19 cellular contexts compared by ENCODE assay signal in the genomic region with DNA sequence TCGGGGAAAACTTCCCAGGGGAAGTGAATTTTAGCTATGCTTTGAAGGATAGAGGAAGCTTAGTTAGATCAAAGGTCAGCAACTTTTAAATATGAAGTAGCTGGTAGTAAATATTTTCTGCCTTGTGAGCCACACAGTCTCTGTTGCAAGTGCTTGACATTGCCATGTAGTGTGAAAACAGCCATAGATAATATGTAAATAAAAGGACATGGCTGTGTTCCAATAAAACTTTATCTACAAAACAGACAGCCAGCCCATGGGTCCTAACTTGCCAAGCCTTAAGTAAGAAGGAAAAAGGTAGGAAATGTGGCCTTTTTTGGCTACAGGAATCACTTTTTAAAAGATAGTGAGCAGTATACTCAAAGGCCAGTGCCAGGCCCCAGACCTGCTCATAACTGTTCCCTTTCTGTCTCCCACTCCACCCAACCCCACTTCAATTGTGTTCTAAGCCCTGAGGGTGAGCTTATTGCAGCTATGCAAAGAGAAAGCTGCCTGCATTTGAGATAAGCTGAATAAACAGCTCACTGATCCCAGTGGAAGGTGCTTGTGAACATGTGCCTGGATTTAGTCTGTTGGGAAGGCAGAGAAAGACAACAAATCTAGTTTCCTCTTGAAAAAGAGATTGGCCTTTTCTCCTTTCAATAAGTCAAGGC.
DNase-seq lines count a peak whose midpoint lies in the region; ATAC-seq and TF ChIP-seq lines count a peak whose summit lies in the region.
"Had no signal": no experiment of that assay in that cellular context is flagged by ENCODE, and none has a peak within 500 bp of the region (broad histone marks: within the 10 kb centered on the region; RNA-seq: fewer than 3 reads in every experiment).

No MANE protein-coding gene starts in this region.

- no peak overlapping the region for H3K27ac Mint-ChIP-seq in WTC11
- H3K27ac Mint-ChIP-seq: T-helper 17 cell had no signal

- no peaks in the 10 kb centered on the region for H3K27me3 Mint-ChIP-seq in WTC11 (ENCODE audit: low read depth)
- H3K27me3 Mint-ChIP-seq: T-helper 17 cell had no signal

- H3K9me3 Mint-ChIP-seq in WTC11: no peaks in the 10 kb centered on the region

- H3K9me3 ChIP-seq in WERI-Rb-1 (ENCODE audit: severe bottlenecking) (no peaks in the 10 kb centered on the region), upper lobe of right lung (no peaks in the 10 kb centered on the region)
- H3K9me3 ChIP-seq: adrenal gland, ovary, testis had no signal

- H3K4me1 ChIP-seq in upper lobe of right lung: peaks cover 10% of the 10 kb centered on the region

- H3K27me3 ChIP-seq in WERI-Rb-1 (ENCODE audit: insufficient read depth, low read depth, severe bottlenecking): no peaks in the 10 kb centered on the region
- H3K27me3 ChIP-seq in upper lobe of right lung: no peaks in the 10 kb centered on the region
- H3K27me3 ChIP-seq: adrenal gland, ovary, testis had no signal

- no peak overlapping the region for H3K4me3 Mint-ChIP-seq in WTC11
- H3K4me3 Mint-ChIP-seq: T-helper 17 cell had no signal

- H3K36me3 ChIP-seq in WERI-Rb-1: no peaks in the 10 kb centered on the region
- H3K36me3 ChIP-seq in upper lobe of right lung: no peaks in the 10 kb centered on the region
- H3K36me3 ChIP-seq: adrenal gland, ovary had no signal

- DNase-seq in Right ventricle myocardium inferior (ENCODE audit: missing footprints): no peak
- no peak for DNase-seq in cardiac septum (ENCODE audit: low spot score)
- peak; percentile 29 for DNase-seq in WERI-Rb-1
- peak; percentile 70 for DNase-seq in islet precursor cell
- DNase-seq in upper lobe of right lung: no peak
- no peak for DNase-seq in WTC11 (ENCODE audit: low spot score)
- DNase-seq in pons (ENCODE audit: low spot score): no peak
- DNase-seq in substantia nigra (lab: John Stamatoyannopoulos, UW): no peak
- DNase-seq: activated CD4-positive, alpha-beta T cell treated with anti-CD3 and anti-CD28 coated beads for 4 hours; activated T-cell treated with anti-CD3 and anti-CD28 coated beads, Interleukin-2, amount 50 U/mL, for 1 hour; adrenal gland; midbrain; NCI-H510A treated with DMSO at 0.1 percent for 48 hours; ovary; RPMI8226; stimulated activated CD4-positive, alpha-beta T cell treated with anti-CD3 and anti-CD28 coated beads, Interleukin-12 subunit alpha, Interleukin-12 subunit beta, amount 100 ng/mL, for 4 hours; T-helper 17 cell; testis had no signal

- POLR2A ChIA-PET in WTC11 (lab: Charles Lee): no interaction called here

- TF ChIP-seq CTCF in WERI-Rb-1 (IDR thresholded peaks at IDR 0.05; ENCODE audit: low read depth, low read length) (no peak), upper lobe of right lung (IDR thresholded peaks at IDR 0.05) (no peak), WTC11 (IDR thresholded peaks at IDR 0.05) (no peak)

- ATAC-seq in Right ventricle myocardium inferior (peak; percentile 44), upper lobe of right lung (peak; percentile 85), WTC11 (no peak)
- ATAC-seq: HCT116, T-helper 17 cell had no signal

- no peaks in the 10 kb centered on the region for H3K36me3 Mint-ChIP-seq in WTC11

- CTCF ChIA-PET in WTC11 (lab: Charles Lee): interaction anchor here (1.5 kb wide), 1 partner anchor 15 kb away, joined by 5 read pairs; no protein-coding TSS in a partner anchor

- peaks cover 6% of the 10 kb centered on the region; the same call in 1 of the 2 replicates for H3K4me1 Mint-ChIP-seq in WTC11
- H3K4me1 Mint-ChIP-seq: T-helper 17 cell had no signal

- H3K27ac ChIP-seq in WERI-Rb-1: no peak overlapping the region
- H3K27ac ChIP-seq in upper lobe of right lung: peak overlapping the region; percentile 9
- H3K27ac ChIP-seq in substantia nigra (ENCODE audit: low read depth, low read length, poor library complexity, severe bottlenecking): no peak overlapping the region
- H3K27ac ChIP-seq: adrenal gland, ovary, testis had no signal

- intact Hi-C loops in Right ventricle myocardium inferior (cut with DNase I) (loop anchor here (2.0 to 10.0 kb wide), 4 partner anchors 73 to 692 kb away; no protein-coding TSS in a partner anchor), cardiac septum (cut with DNase I) (loop anchor here (5.0 to 10.0 kb wide), 4 partner anchors 73 to 689 kb away; no protein-coding TSS in a partner anchor), upper lobe of right lung (cut with DNase I) (no loop called here)

- H3K4me3 ChIP-seq in WERI-Rb-1 (ENCODE audit: low read depth, low read length) (no peak overlapping the region), upper lobe of right lung (no peak overlapping the region)
- H3K4me3 ChIP-seq: adrenal gland, ovary, testis had no signal

TF ChIP-seq in WTC11, 78 proteins besides CTCF, POLR2A, EP300 and RAD21:
- TF ChIP-seq, protein P1, sequence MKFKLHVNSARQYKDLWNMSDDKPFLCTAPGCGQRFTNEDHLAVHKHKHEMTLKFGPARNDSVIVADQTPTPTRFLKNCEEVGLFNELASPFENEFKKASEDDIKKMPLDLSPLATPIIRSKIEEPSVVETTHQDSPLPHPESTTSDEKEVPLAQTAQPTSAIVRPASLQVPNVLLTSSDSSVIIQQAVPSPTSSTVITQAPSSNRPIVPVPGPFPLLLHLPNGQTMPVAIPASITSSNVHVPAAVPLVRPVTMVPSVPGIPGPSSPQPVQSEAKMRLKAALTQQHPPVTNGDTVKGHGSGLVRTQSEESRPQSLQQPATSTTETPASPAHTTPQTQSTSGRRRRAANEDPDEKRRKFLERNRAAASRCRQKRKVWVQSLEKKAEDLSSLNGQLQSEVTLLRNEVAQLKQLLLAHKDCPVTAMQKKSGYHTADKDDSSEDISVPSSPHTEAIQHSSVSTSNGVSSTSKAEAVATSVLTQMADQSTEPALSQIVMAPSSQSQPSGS (CRISPR knock-in tag; IDR thresholded peaks at IDR 0.05; ENCODE audit: borderline replicate concordance, low read depth): no peak
- TF ChIP-seq, protein P2, sequence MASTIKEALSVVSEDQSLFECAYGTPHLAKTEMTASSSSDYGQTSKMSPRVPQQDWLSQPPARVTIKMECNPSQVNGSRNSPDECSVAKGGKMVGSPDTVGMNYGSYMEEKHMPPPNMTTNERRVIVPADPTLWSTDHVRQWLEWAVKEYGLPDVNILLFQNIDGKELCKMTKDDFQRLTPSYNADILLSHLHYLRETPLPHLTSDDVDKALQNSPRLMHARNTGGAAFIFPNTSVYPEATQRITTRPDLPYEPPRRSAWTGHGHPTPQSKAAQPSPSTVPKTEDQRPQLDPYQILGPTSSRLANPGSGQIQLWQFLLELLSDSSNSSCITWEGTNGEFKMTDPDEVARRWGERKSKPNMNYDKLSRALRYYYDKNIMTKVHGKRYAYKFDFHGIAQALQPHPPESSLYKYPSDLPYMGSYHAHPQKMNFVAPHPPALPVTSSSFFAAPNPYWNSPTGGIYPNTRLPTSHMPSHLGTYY (CRISPR knock-in tag; IDR thresholded peaks at IDR 0.05): no peak
- TF ChIP-seq NFYB (CRISPR knock-in tag; conservative IDR thresholded peaks at IDR 0.05; ENCODE audit: low read depth) (no peak), NR1H2 (CRISPR knock-in tag; IDR thresholded peaks at IDR 0.05) (no peak), JAZF1 (CRISPR knock-in tag; IDR thresholded peaks at IDR 0.05) (no peak), ZNF263 (CRISPR knock-in tag; IDR thresholded peaks at IDR 0.05; ENCODE audit: low read depth) (no peak), EMX1 (CRISPR knock-in tag; IDR thresholded peaks at IDR 0.05) (no peak), CREB1 (CRISPR knock-in tag; IDR thresholded peaks at IDR 0.05) (no peak)

Comparison
In these comparisons a context has a peak if more than half of its experiments do, and no peak if none do; other contexts are left out.
1. DNase-seq: peak in WERI-Rb-1 (single experiment) and islet precursor cell (single experiment); none in Right ventricle myocardium inferior (single experiment), cardiac septum (single experiment), upper lobe of right lung (single experiment), WTC11 (single experiment), pons (single experiment) and substantia nigra (0 of 49).